In genomic region chr18:12631831-12632477, GRCh38 we compare ENCODE assay signal across 1 cellular context.
TF ChIP-seq lines count a peak whose summit lies in the region.

No MANE protein-coding gene starts in this region.

TF ChIP-seq in K562, 482 proteins besides CTCF, POLR2A, EP300 and RAD21 (continues in another document):
- peak; percentile 39; the same call in 1 of the 2 replicates for TF ChIP-seq NCOR1 (IDR thresholded peaks at IDR 0.05)
- TF ChIP-seq CBFA2T2 (conservative IDR thresholded peaks at IDR 0.05) = peak; percentile 69; the same call in 1 of the 2 replicates
- TF ChIP-seq TCF3 (CRISPR knock-in tag; IDR thresholded peaks at IDR 0.05) = peak; percentile 41
- TF ChIP-seq MTA3 (IDR thresholded peaks at IDR 0.05; ENCODE audit: borderline replicate concordance) = no peak
- peak; percentile 39; the same call in 1 of the 2 replicates for TF ChIP-seq MGA (IDR thresholded peaks at IDR 0.05)
- TF ChIP-seq MNT (conservative IDR thresholded peaks at IDR 0.05) = 0 out of 4 replicates have a peak, but pooled peaks of 1 of the 2 experiments have one; percentile 23
- peak; percentile 78 for TF ChIP-seq CBFA2T3 (IDR thresholded peaks at IDR 0.05)
- 0 out of 2 replicates have a peak, but pooled peaks have one; percentile 56 for TF ChIP-seq ZNF592 (IDR thresholded peaks at IDR 0.05)
- TF ChIP-seq ARID1B (IDR thresholded peaks at IDR 0.05) = peak; percentile 71
- peak; percentile 70 for TF ChIP-seq ZNF384 (IDR thresholded peaks at IDR 0.05; ENCODE audit: low read depth, low read length)
- no peak for TF ChIP-seq ZKSCAN1 (IDR thresholded peaks at IDR 0.05; ENCODE audit: low read depth, low read length)
- no peak for TF ChIP-seq ZNF318 (IDR thresholded peaks at IDR 0.05; ENCODE audit: borderline replicate concordance in 1 of 2, low read depth in 1 of 2)
- TF ChIP-seq XRCC5 (IDR thresholded peaks at IDR 0.05; ENCODE audit: low read depth, low read length) = no peak
- no peak for TF ChIP-seq PPARD (CRISPR knock-in tag; IDR thresholded peaks at IDR 0.05)
- 0 out of 2 replicates have a peak, but pooled peaks have one; percentile 14 for TF ChIP-seq PHF21A (IDR thresholded peaks at IDR 0.05; ENCODE audit: borderline replicate concordance, low read depth)
- TF ChIP-seq JUND (IDR thresholded peaks at IDR 0.05; ENCODE audit: borderline replicate concordance, low read depth, low read length) = no peak
- TF ChIP-seq JUND (tag; IDR thresholded peaks at IDR 0.05; ENCODE audit: borderline replicate concordance, low read depth, low read length) = 0 out of 3 replicates have a peak, but pooled peaks have one; percentile 15
- no peak for TF ChIP-seq PHB (CRISPR knock-in tag; IDR thresholded peaks at IDR 0.05)
- TF ChIP-seq ZNF24 (IDR thresholded peaks at IDR 0.05) = no peak
- TF ChIP-seq PHB2 (IDR thresholded peaks at IDR 0.05; ENCODE audit: low read depth) = no peak
- 0 out of 4 replicates have a peak, but pooled peaks of 1 of the 2 experiments have one; percentile 13 for TF ChIP-seq RCOR1 (IDR thresholded peaks at IDR 0.05; ENCODE audit: borderline replicate concordance in 1 of 2, low read depth in 2 of 2, low read length in 2 of 2)
- TF ChIP-seq ATF7 (IDR thresholded peaks at IDR 0.05) = no peak
- no peak for TF ChIP-seq ZNF280B (CRISPR knock-in tag; IDR thresholded peaks at IDR 0.05)
- TF ChIP-seq MAFK (IDR thresholded peaks at IDR 0.05; ENCODE audit: low read length) = no peak
- TF ChIP-seq CAMTA2 (CRISPR knock-in tag; conservative IDR thresholded peaks at IDR 0.05) = no peak
- no peak for TF ChIP-seq CHD1 (IDR thresholded peaks at IDR 0.05; ENCODE audit: low read length)
- no peak for TF ChIP-seq SAFB (IDR thresholded peaks at IDR 0.05; ENCODE audit: borderline replicate concordance, low read depth, low read length)
- peak; percentile 55; the same call in 1 of the 2 replicates for TF ChIP-seq L3MBTL2 (IDR thresholded peaks at IDR 0.05)
